In the genomic region with DNA sequence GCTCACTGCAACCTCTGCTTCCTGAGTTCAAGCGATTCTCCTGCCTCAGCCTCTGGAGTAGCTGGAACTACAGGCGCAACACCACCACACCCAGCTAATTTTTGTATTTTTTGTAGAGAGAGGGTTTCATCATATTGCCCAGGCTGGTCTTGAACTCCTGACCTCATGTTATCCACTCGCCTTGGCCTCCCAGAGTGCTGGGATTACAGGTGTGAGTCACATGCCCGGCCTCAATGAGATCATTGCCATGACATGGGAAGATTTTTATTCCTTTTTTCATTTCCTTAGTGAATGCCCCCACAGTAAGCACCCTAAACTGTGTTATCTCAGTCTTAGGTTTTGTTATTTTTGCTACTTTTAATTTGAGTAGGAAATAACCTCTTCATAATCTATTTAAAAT, we compare ENCODE assay signal across 25 cellular contexts.
"Had no signal": no experiment of that assay in that cellular context is flagged by ENCODE, and none has a peak within 500 bp of the region (broad histone marks: within the 10 kb centered on the region; RNA-seq: fewer than 3 reads in every experiment).

No MANE protein-coding gene starts in this region.

- H3K4me1 Mint-ChIP-seq: activated B cell treated with CpG ODN at 0.5 μM for 24 hours; activated CD4-positive, alpha-beta T cell treated with anti-CD3 and anti-CD28 coated beads for 36 hours; activated naive CD8-positive, alpha-beta T cell treated with anti-CD3 and anti-CD28 coated beads, Interleukin-2, amount 10 ng/mL, durations not matched to agents 7 days and 5 days had no signal

- DNase-seq: activated B cell treated with CpG ODN at 0.5 μM for 24 hours; activated CD4-positive, alpha-beta T cell treated with anti-CD3 and anti-CD28 coated beads for 36 hours; activated CD8-positive, alpha-beta memory T cell treated with anti-CD3 and anti-CD28 coated beads for 24 hours; activated effector memory CD4-positive, alpha-beta T cell treated with anti-CD3 and anti-CD28 coated beads, Interleukin-2, amount 50 U/mL, for 16 hours; activated naive CD4-positive, alpha-beta T cell treated with anti-CD3 and anti-CD28 coated beads for 36 hours; activated naive CD8-positive, alpha-beta T cell treated with anti-CD3 and anti-CD28 coated beads, Interleukin-2, amount 10 ng/mL, durations not matched to agents 7 days and 5 days; amniotic stem cell; brain microvascular endothelial cell; caudate nucleus; heart left ventricle; kidney glomerular epithelial cell; left lung; lower lobe of right lung; mesenchymal stem cell; mucosa of descending colon; posterior cingulate gyrus; right cardiac atrium; stimulated activated CD4-positive, alpha-beta T cell treated with anti-CD3 and anti-CD28 coated beads, Interleukin-15, amount 100 ng/mL, for 24 hours; stimulated activated naive CD4-positive, alpha-beta T cell; T-helper 2 cell; tibial artery had no signal

- H3K27me3 Mint-ChIP-seq: activated B cell treated with CpG ODN at 0.5 μM for 24 hours; activated CD4-positive, alpha-beta T cell treated with anti-CD3 and anti-CD28 coated beads for 36 hours; activated naive CD8-positive, alpha-beta T cell treated with anti-CD3 and anti-CD28 coated beads, Interleukin-2, amount 10 ng/mL, durations not matched to agents 7 days and 5 days; natural killer cell treated with Interleukin-12 subunit alpha and Interleukin-12 subunit beta and Interleukin-15 and Interleukin-18, amount 100 ng/mL, for 72 hours had no signal

- ATAC-seq: activated CD4-positive, alpha-beta T cell treated with anti-CD3 and anti-CD28 coated beads for 36 hours; esophagus mucosa; heart left ventricle; left lung; lower lobe of right lung; mucosa of descending colon; natural killer cell treated with Interleukin-12 subunit alpha and Interleukin-12 subunit beta and Interleukin-15 and Interleukin-18, amount 100 ng/mL, for 72 hours; right cardiac atrium had no signal

- H3K9me3 Mint-ChIP-seq: activated naive CD4-positive, alpha-beta T cell treated with anti-CD3 and anti-CD28 coated beads for 36 hours had no signal

- H3K4me1 ChIP-seq: heart left ventricle, left lung, lower lobe of right lung, suprapubic skin, tibial artery had no signal

- H3K27ac Mint-ChIP-seq: activated B cell treated with CpG ODN at 0.5 μM for 24 hours; activated CD4-positive, alpha-beta T cell treated with anti-CD3 and anti-CD28 coated beads for 36 hours; activated naive CD4-positive, alpha-beta T cell treated with anti-CD3 and anti-CD28 coated beads for 36 hours; activated naive CD8-positive, alpha-beta T cell treated with anti-CD3 and anti-CD28 coated beads, Interleukin-2, amount 10 ng/mL, durations not matched to agents 7 days and 5 days; activated T-helper 1 cell treated with anti-CD3 and anti-CD28 coated beads, Interleukin-12 subunit alpha, Interleukin-12 subunit beta, Interleukin-2, Interleukin-4 antibody, amounts not matched to agents 30 ng/mL and 10 ng/mL and 1 ng/mL, durations not matched to agents 14 hours and 24 hours and 36 hours; natural killer cell treated with Interleukin-12 subunit alpha and Interleukin-12 subunit beta and Interleukin-15 and Interleukin-18, amount 100 ng/mL, for 72 hours had no signal

- H3K36me3 Mint-ChIP-seq: activated naive CD8-positive, alpha-beta T cell treated with anti-CD3 and anti-CD28 coated beads, Interleukin-2, amount 10 ng/mL, durations not matched to agents 7 days and 5 days had no signal

- H3K36me3 ChIP-seq: brain microvascular endothelial cell, heart left ventricle, left lung, lower lobe of right lung, suprapubic skin, tibial artery had no signal

- H3K4me3 ChIP-seq: heart left ventricle, left lung, lower lobe of right lung, mucosa of descending colon, suprapubic skin, tibial artery had no signal

- H3K4me3 Mint-ChIP-seq: activated B cell treated with CpG ODN at 0.5 μM for 24 hours; activated CD4-positive, alpha-beta T cell treated with anti-CD3 and anti-CD28 coated beads for 36 hours; activated naive CD4-positive, alpha-beta T cell treated with anti-CD3 and anti-CD28 coated beads for 36 hours; activated naive CD8-positive, alpha-beta T cell treated with anti-CD3 and anti-CD28 coated beads, Interleukin-2, amount 10 ng/mL, durations not matched to agents 7 days and 5 days; activated T-helper 1 cell treated with anti-CD3 and anti-CD28 coated beads, Interleukin-12 subunit alpha, Interleukin-12 subunit beta, Interleukin-2, Interleukin-4 antibody, amounts not matched to agents 30 ng/mL and 10 ng/mL and 1 ng/mL, durations not matched to agents 14 hours and 24 hours and 36 hours; natural killer cell treated with Interleukin-12 subunit alpha and Interleukin-12 subunit beta and Interleukin-15 and Interleukin-18, amount 100 ng/mL, for 72 hours had no signal

- H3K27ac ChIP-seq: brain microvascular endothelial cell, heart left ventricle, left lung, lower lobe of right lung, suprapubic skin, tibial artery had no signal

- H3K9me3 ChIP-seq: left lung, lower lobe of right lung, mucosa of descending colon, suprapubic skin, tibial artery had no signal

- H3K27me3 ChIP-seq: brain microvascular endothelial cell, heart left ventricle, left lung, suprapubic skin, tibial artery had no signal
